Comparison of ENCODE assay signal across 20 cellular contexts in genomic region chr20:387520-387919, GRCh38. TPM values are rescaled to one million over a fixed set of nuclear protein-coding genes. Genes with fewer than 3 reads are reported as not detected.
DNase-seq lines count a peak whose midpoint lies in the region; ATAC-seq, FAIRE-seq and TF ChIP-seq lines count a peak whose summit lies in the region.
"Had no signal": no experiment of that assay in that cellular context is flagged by ENCODE, and none has a peak within 500 bp of the region (broad histone marks: within the 10 kb centered on the region; RNA-seq: fewer than 3 reads in every experiment).

No MANE protein-coding gene starts in this region.

- FAIRE-seq in HepG2 (lab: Jason Lieb, UNC): no peak
- FAIRE-seq in K562 (lab: Jason Lieb, UNC): no peak
- FAIRE-seq: A204.1, D721Med, G401.6, GM12891, GM19239, H1 had no signal

- RAD21 ChIA-PET in HCT116 (lab: Charles Lee; ENCODE audit: low non-redundant PET in 1 of 2, low total read pairs in 2 of 2, uncharacterized antibody in 2 of 2, unreplicated experiment in 2 of 2): no interaction called here

- H3K9me3 ChIP-seq in HepG2 (ENCODE audit: low read length) (no peaks in the 10 kb centered on the region), right lobe of liver (no peaks in the 10 kb centered on the region), HCT116 (ENCODE audit: control insufficient read depth in 1 of 2, insufficient read depth in 1 of 2, low read depth in 1 of 2, low read length in 2 of 2) (no peaks in the 10 kb centered on the region), K562 (replicated peaks; ENCODE audit: control insufficient read depth, insufficient read depth, low read depth, low read length) (no peaks in the 10 kb centered on the region), SJCRH30 (replicated peaks) (no peaks in the 10 kb centered on the region), aorta (ENCODE audit: control insufficient read depth, low read length) (no peaks in the 10 kb centered on the region)

- DNase-seq in HepG2 (ENCODE audit: low spot score) (no peak), right lobe of liver (no peak), HCT116 (ENCODE audit: low read depth, low spot score) (no peak), K562 (ENCODE audit: extremely low read depth in 1 of 4, low spot score in 3 of 4) (no peak), SJCRH30 (no peak), aorta (no peak), retina (no peak)
- DNase-seq: AML-193; CD4-positive, alpha-beta memory T cell; H9; IMR-90; KBM-7 had no signal

- H3K9me1 ChIP-seq in K562 (ENCODE audit: control insufficient read depth, insufficient read depth, low read length): no peaks in the 10 kb centered on the region

- TF ChIP-seq CTCF in HepG2 (CRISPR knock-in tag; IDR thresholded peaks at IDR 0.05) (no peak), right lobe of liver (IDR thresholded peaks at IDR 0.05) (no peak), HCT116 (IDR thresholded peaks at IDR 0.05 in 2 of 3, conservative IDR thresholded peaks at IDR 0.05 in 1 of 3; ENCODE audit: borderline replicate concordance in 1 of 3, insufficient read depth in 1 of 3, low read depth in 2 of 3, low read length in 2 of 3) (no peak), K562 (IDR thresholded peaks at IDR 0.05 in 2 of 3, conservative IDR thresholded peaks at IDR 0.05 in 1 of 3; ENCODE audit: insufficient read depth in 2 of 3, low read depth in 1 of 3, low read length in 3 of 3) (no peak)

- TF ChIP-seq RAD21 in HepG2 (CRISPR knock-in tag; IDR thresholded peaks at IDR 0.05) (no peak), HCT116 (IDR thresholded peaks at IDR 0.05; ENCODE audit: low read depth) (no peak), K562 (CRISPR knock-in tag; conservative IDR thresholded peaks at IDR 0.05 in 1 of 2, IDR thresholded peaks at IDR 0.05 in 1 of 2) (no peak)

- H3K9ac ChIP-seq in HepG2 (ENCODE audit: insufficient read depth, low read depth, low read length): no peak overlapping the region
- H3K9ac ChIP-seq in HCT116 (ENCODE audit: low read length): no peak overlapping the region
- no peak overlapping the region for H3K9ac ChIP-seq in K562 (ENCODE audit: insufficient read depth in 1 of 2, low read depth in 2 of 2, low read length in 2 of 2)

- peaks cover 30% of the 10 kb centered on the region for H4K20me1 ChIP-seq in HepG2 (ENCODE audit: insufficient read depth, low read length)
- no peaks in the 10 kb centered on the region for H4K20me1 ChIP-seq in HCT116 (ENCODE audit: insufficient read depth)
- peaks cover 6% of the 10 kb centered on the region for H4K20me1 ChIP-seq in K562 (replicated peaks; ENCODE audit: control insufficient read depth, insufficient read depth, low read length)

- H3K9me2 ChIP-seq in HCT116 (ENCODE audit: insufficient read depth): no peaks in the 10 kb centered on the region

- no peak for ATAC-seq in HepG2
- no peak for ATAC-seq in right lobe of liver
- no peak for ATAC-seq in HCT116
- ATAC-seq in K562: no peak
- no peak for ATAC-seq in aorta (ENCODE audit: low FRiP score)

- H3K4me3 ChIP-seq in HepG2 (replicated peaks in 1 of 3; ENCODE audit: insufficient read depth in 1 of 3, low read depth in 2 of 3, low read length in 3 of 3): no peak overlapping the region
- no peak overlapping the region for H3K4me3 ChIP-seq in right lobe of liver
- H3K4me3 ChIP-seq in HCT116 (replicated peaks in 1 of 2; ENCODE audit: low read depth in 1 of 2, low read length in 2 of 2): no peak overlapping the region
- H3K4me3 ChIP-seq in K562: no peak overlapping the region
- H3K4me3 ChIP-seq in SJCRH30: no peak overlapping the region
- H3K4me3 ChIP-seq in aorta (ENCODE audit: low read length in 2 of 2): no peak overlapping the region

- H3K4me2 ChIP-seq in HepG2 (ENCODE audit: low read depth, low read length): no peak overlapping the region
- no peak overlapping the region for H3K4me2 ChIP-seq in HCT116 (ENCODE audit: low read length)
- no peak overlapping the region for H3K4me2 ChIP-seq in K562 (ENCODE audit: insufficient read depth, low read length)

- CTCF ChIA-PET in HepG2 (lab: Yijun Ruan, JAX; ENCODE audit: low intra/inter-chr PET ratio, low total read pairs): no interaction called here
- CTCF ChIA-PET in HCT116 (lab: Charles Lee): no interaction called here
- CTCF ChIA-PET in K562 (lab: Yijun Ruan, JAX; ENCODE audit: low intra/inter-chr PET ratio): no interaction called here

- no peaks in the 10 kb centered on the region for H3K27me3 ChIP-seq in HepG2 (ENCODE audit: control insufficient read depth in 1 of 2, insufficient read depth in 2 of 2, low read length in 2 of 2)
- no peaks in the 10 kb centered on the region for H3K27me3 ChIP-seq in right lobe of liver
- H3K27me3 ChIP-seq in HCT116 (ENCODE audit: insufficient read depth, low read length): no peaks in the 10 kb centered on the region
- H3K27me3 ChIP-seq in K562 (ENCODE audit: control insufficient read depth in 2 of 2, insufficient read depth in 2 of 2, low read length in 2 of 2): no peaks in the 10 kb centered on the region
- H3K27me3 ChIP-seq in SJCRH30: no peaks in the 10 kb centered on the region
- H3K27me3 ChIP-seq in aorta (ENCODE audit: control insufficient read depth in 1 of 2, insufficient read depth in 2 of 2, low read length in 1 of 2): no peaks in the 10 kb centered on the region

- TF ChIP-seq EP300 in HepG2 (IDR thresholded peaks at IDR 0.05; ENCODE audit: low read depth in 2 of 2, low read length in 2 of 2) (no peak), HepG2 (CRISPR knock-in tag; IDR thresholded peaks at IDR 0.05; ENCODE audit: borderline replicate concordance) (no peak), K562 (IDR thresholded peaks at IDR 0.05; ENCODE audit: low read length) (no peak)

- peaks cover 74% of the 10 kb centered on the region for H3K79me2 ChIP-seq in HepG2 (ENCODE audit: insufficient read depth, low read length)
- H3K79me2 ChIP-seq in HCT116 (ENCODE audit: insufficient read depth, low read length): peaks cover 36% of the 10 kb centered on the region
- peaks cover 64% of the 10 kb centered on the region for H3K79me2 ChIP-seq in K562 (ENCODE audit: control insufficient read depth, insufficient read depth, low read length)

- H3K27ac ChIP-seq in HepG2 (ENCODE audit: extremely low read length, insufficient read depth, low read length) (peak overlapping the region; percentile 31), right lobe of liver (no peak overlapping the region), HCT116 (ENCODE audit: low read depth, low read length) (no peak overlapping the region), K562 (ENCODE audit: extremely low read depth, low read depth, low read length) (no peak overlapping the region), SJCRH30 (no peak overlapping the region), aorta (ENCODE audit: low read depth in 1 of 2, low read length in 2 of 2) (no peak overlapping the region)
- H3K27ac ChIP-seq: C4-2B, HL-60 had no signal

- intact Hi-C loops in HepG2 (cut with micrococcal nuclease; ENCODE audit: unreplicated experiment) (no loop called here), right lobe of liver (cut with DNase I) (no loop called here), HCT116 (cut with micrococcal nuclease) (no loop called here), K562 (cut with micrococcal nuclease) (no loop called here), aorta (cut with DNase I) (no loop called here)

- POLR2A ChIA-PET in HepG2 (lab: Yijun Ruan, JAX) (interaction anchor here (20.8 to 29.0 kb wide), 3 partner anchors 0 to 25 kb away, joined by 909 to 1587 read pairs (median 909); partner anchors contain the start of genes RBCK1 and TRIB3), HCT116 (lab: Charles Lee) (interaction anchor here (19.7 to 29.0 kb wide), 2 partner anchors 11 to 24 kb away, joined by 639 to 779 read pairs; partner anchors contain the start of gene RBCK1), K562 (lab: Yijun Ruan, JAX) (interaction anchor here (0.6 to 7.6 kb wide), 4 partner anchors 10 to 121 kb away, joined by 3 to 95 read pairs (median 7); no protein-coding TSS in a partner anchor)

- WGBS in HepG2 (ENCODE audit: low lambda C conversion rate): 99% methylated on average over 3 of the region's 3 CpGs
- WGBS in right lobe of liver (ENCODE audit: insufficient coverage, low coverage, low lambda C conversion rate, missing lambda C conversion rate): 85% methylated on average over 3 of the region's 3 CpGs
- WGBS in K562 (ENCODE audit: insufficient coverage, low coverage, missing lambda C conversion rate): 100% methylated on average over 3 of the region's 3 CpGs
- 94 to 96% methylated on average over 3 of the region's 3 CpGs for WGBS in aorta, 2 donors

- no peak overlapping the region for H2AFZ ChIP-seq in HepG2 (ENCODE audit: low read length)
- H2AFZ ChIP-seq in HCT116 (ENCODE audit: low read depth, low read length, poor library complexity, severe bottlenecking): no peak overlapping the region
- H2AFZ ChIP-seq in K562 (ENCODE audit: low read depth, low read length): no peak overlapping the region

- TF ChIP-seq POLR2A in HepG2 (IDR thresholded peaks at IDR 0.05; ENCODE audit: insufficient read depth in 1 of 2, low read depth in 2 of 2, low read length in 2 of 2) (peak in 1 of 2 experiments; percentile 1; a peak in 2 of 4 replicates), right lobe of liver (IDR thresholded peaks at IDR 0.05) (no peak), HCT116 (IDR thresholded peaks at IDR 0.05; ENCODE audit: borderline replicate concordance, extremely low read depth, insufficient read depth, insufficient read length) (no peak), K562 (conservative IDR thresholded peaks at IDR 0.05) (no peak)

- H3K36me3 ChIP-seq in HepG2 (replicated peaks in 1 of 2; ENCODE audit: control insufficient read depth in 1 of 2, insufficient read depth in 2 of 2, low read length in 2 of 2) (peaks cover 40 to 91% of the 10 kb centered on the region in 2 experiments), right lobe of liver (peaks cover 0 to 31% (median 16%) of the 10 kb centered on the region in 4 donors), HCT116 (ENCODE audit: control insufficient read depth in 1 of 2, insufficient read depth in 2 of 2, low read length in 2 of 2) (peaks cover 8 to 36% of the 10 kb centered on the region in 2 experiments), K562 (ENCODE audit: control insufficient read depth, insufficient read depth, low read length) (peaks cover 85% of the 10 kb centered on the region), SJCRH30 (0 out of 2 replicates have a peak, but pooled peaks cover 2% of the 10 kb centered on the region), aorta (ENCODE audit: control insufficient read depth in 1 of 2, insufficient read depth in 2 of 2, low read length in 1 of 2) (no peaks in the 10 kb centered on the region)

- BruUV-seq in HepG2 (replicated peaks; lab: Mats Ljungman, UMichigan): no TSS peak
- BruUV-seq in HCT116 (replicated peaks; lab: Mats Ljungman, UMichigan): no TSS peak
- no TSS peak for BruUV-seq in K562 (replicated peaks; lab: Mats Ljungman, UMichigan)

- peaks cover 71% of the 10 kb centered on the region for H3K4me1 ChIP-seq in HepG2 (ENCODE audit: insufficient read depth, low read length)
- H3K4me1 ChIP-seq in right lobe of liver: peaks cover 0 to 37% (median 16%) of the 10 kb centered on the region in 4 donors
- H3K4me1 ChIP-seq in HCT116 (ENCODE audit: control insufficient read depth in 1 of 2, insufficient read depth in 2 of 2, low read length in 2 of 2): peaks cover 5 to 6% of the 10 kb centered on the region in 2 experiments
- peaks cover 8 to 14% of the 10 kb centered on the region in 2 experiments; a peak in 4 of 5 replicates for H3K4me1 ChIP-seq in K562 (replicated peaks in 1 of 2; ENCODE audit: control insufficient read depth in 2 of 2, insufficient read depth in 2 of 2, low read length in 2 of 2)
- no peaks in the 10 kb centered on the region for H3K4me1 ChIP-seq in SJCRH30
- H3K4me1 ChIP-seq in aorta (ENCODE audit: control insufficient read depth in 1 of 2, insufficient read depth in 2 of 2, low read length in 2 of 2): no peaks in the 10 kb centered on the region

- in situ Hi-C loops in HepG2 (cut with HindIII; ENCODE audit: extremely low pct_ligation_motif_present, low pct_unique_long_range_greater_than_20kb): no loop called here
- in situ Hi-C loops in K562 (cut with MboI): no loop called here

RNA-seq across cellular contexts. Expression of gene TRIB3, which starts 7.0 kb away (rescaled TPM):
- total RNA-seq in HepG2 (2016; rRNA removed; fragmentation: Illumina TruSeq; extraction: Trizol): 106 and 115 TPM in 2 replicates
- 40.1 and 45.0 TPM in 2 replicates for total RNA-seq in HepG2 (2016; cell fraction: cytosol; rRNA removed; fragmentation: Illumina TruSeq; extraction: Trizol; ENCODE audit: low read depth)
- 106 and 115 TPM in 2 replicates for total RNA-seq in HepG2 (2016; cell fraction: insoluble cytoplasmic fraction; rRNA removed; fragmentation: Illumina TruSeq; extraction: Trizol)
- 107 and 130 TPM in 2 replicates for total RNA-seq in HepG2 (2016; cell fraction: membrane; rRNA removed; fragmentation: Illumina TruSeq; extraction: Trizol)
- total RNA-seq in HepG2 (2016; cell fraction: nucleus; rRNA removed; fragmentation: Illumina TruSeq; extraction: Trizol): 47.6 and 54.9 TPM in 2 replicates
- polyA plus RNA-seq in HepG2 (2011; rRNA removed): 150 and 241 TPM in 2 replicates
- 165 and 177 TPM in 2 replicates for polyA plus RNA-seq in HepG2 (2011; cell fraction: cytosol; rRNA removed)
- polyA plus RNA-seq in HepG2 (2011; cell fraction: nucleus; rRNA removed): 122 and 148 TPM in 2 replicates
- polyA plus RNA-seq in HepG2 (2012): 78.0 and 193 TPM in 2 replicates
- 33.6 and 42.0 TPM in 2 replicates for polyA plus RNA-seq in HepG2 (2016; cell fraction: cytosol; fragmentation: Illumina TruSeq; extraction: Trizol; ENCODE audit: low read depth)
- polyA plus RNA-seq in HepG2 (2016; cell fraction: insoluble cytoplasmic fraction; fragmentation: Illumina TruSeq; extraction: Trizol; ENCODE audit: low read depth): 99.1 and 105 TPM in 2 replicates
- polyA plus RNA-seq in HepG2 (2016; cell fraction: membrane; fragmentation: Illumina TruSeq; extraction: Trizol; ENCODE audit: low read depth): 76.6 and 88.5 TPM in 2 replicates
- 77.9 and 79.0 TPM in 2 replicates for polyA plus RNA-seq in HepG2 (2016; cell fraction: nucleus; fragmentation: Illumina TruSeq; extraction: Trizol; ENCODE audit: insufficient read depth, low read depth)
- 66.9 and 301 TPM in 2 replicates for polyA minus RNA-seq in HepG2 (2011; rRNA and poly(A)+ RNA removed; ENCODE audit: low replicate concordance)
- 115 and 151 TPM in 2 replicates for polyA minus RNA-seq in HepG2 (2011; cell fraction: cytosol; rRNA and poly(A)+ RNA removed)
- 35.9 and 65.3 TPM in 2 replicates for polyA minus RNA-seq in HepG2 (2011; cell fraction: nucleus; rRNA and poly(A)+ RNA removed)
- total RNA-seq in right lobe of liver: 100 to 1,000 TPM in 2 of 6 experiments, 10 to 100 TPM in 4; 15.1 to 139 (median 34.1) TPM
- total RNA-seq in HCT116 (2021; ENCODE audit: unreplicated experiment): 113 TPM
- 184 and 189 TPM in 2 replicates for polyA plus RNA-seq in HCT116 (2012)
- total RNA-seq in K562 (2011; cell fraction: chromatin; rRNA removed; ENCODE audit: low replicate concordance): 20.3 and 47.6 TPM in 2 replicates
- 45.7 and 51.3 TPM in 2 replicates for total RNA-seq in K562 (2011; cell fraction: nucleolus; rRNA removed)
- 38.2 and 39.5 TPM in 2 replicates for total RNA-seq in K562 (2011; cell fraction: nucleoplasm; rRNA removed)
- total RNA-seq in K562 (2014; rRNA removed): 113 and 114 TPM in 2 replicates
- total RNA-seq in K562 (2014; rRNA removed; fragmentation: Illumina TruSeq; extraction: Trizol): 43.5 and 47.4 TPM in 2 replicates
- 22.1 and 23.0 TPM in 2 replicates for total RNA-seq in K562 (2015; rRNA removed; fragmentation: Illumina TruSeq; extraction: Trizol)
- 102 and 110 TPM in 2 replicates for total RNA-seq in K562 (2021)
- polyA plus RNA-seq in K562 (2011; rRNA removed): 44.4 and 114 TPM in 2 replicates
- polyA plus RNA-seq in K562 (2011; cell fraction: cytosol; rRNA removed): 105 and 109 TPM in 2 replicates
- 42.6 and 66.5 TPM in 2 replicates for polyA plus RNA-seq in K562 (2011; cell fraction: nucleus; rRNA removed)
- 40.1 and 401 TPM in 2 replicates for polyA plus RNA-seq in K562 (2012)
- polyA plus RNA-seq in K562 (2014; fragmentation: Illumina TruSeq; extraction: Trizol): 55.3 and 78.6 TPM in 2 replicates
- polyA plus RNA-seq in K562 (2014; fragmentation: Nextera tagmentation; extraction: Ambion mirVana): 10 to 100 TPM; 12.1 to 14.9 TPM
- 78.8 and 80.6 TPM in 2 replicates for polyA plus RNA-seq in K562 (2014; rRNA removed)
- polyA minus RNA-seq in K562 (2011; rRNA and poly(A)+ RNA removed): 33.3 and 53.8 TPM in 2 replicates
- polyA minus RNA-seq in K562 (2011; cell fraction: cytosol; rRNA and poly(A)+ RNA removed): 37.2 and 88.9 TPM in 2 replicates
- polyA minus RNA-seq in K562 (2011; cell fraction: nucleus; rRNA and poly(A)+ RNA removed): 9.7 and 26.4 TPM in 2 replicates
- total RNA-seq in SJCRH30 (2014; rRNA removed; shearing (Covaris generic)): 11.3 and 12.4 TPM in 2 replicates
- total RNA-seq in aorta: 1 to 10 TPM; 2.9 to 3.7 TPM
- polyA plus RNA-seq in aorta: 1 to 10 TPM; 2.0 to 3.1 TPM

RNA-seq across cellular contexts. Expression of gene RBCK1, which starts 20.6 kb away (rescaled TPM):
- total RNA-seq in HepG2 (2016; rRNA removed; fragmentation: Illumina TruSeq; extraction: Trizol) (121 and 149 TPM in 2 replicates), right lobe of liver (100 to 1,000 TPM in 2 of 6 experiments, 10 to 100 TPM in 4; 63.1 to 113 (median 85.6) TPM), HCT116 (2021; ENCODE audit: unreplicated experiment) (180 TPM), K562 (2014; rRNA removed) (46.1 and 58.1 TPM in 2 replicates), K562 (2014; rRNA removed; fragmentation: Illumina TruSeq; extraction: Trizol) (18.4 and 22.1 TPM in 2 replicates), K562 (2015; rRNA removed; fragmentation: Illumina TruSeq; extraction: Trizol) (18.0 and 19.3 TPM in 2 replicates), K562 (2021) (51.7 and 54.2 TPM in 2 replicates), aorta (10 to 100 TPM; 52.8 to 70.0 TPM)
- total RNA-seq in HepG2 (2016; cell fraction: cytosol; rRNA removed; fragmentation: Illumina TruSeq; extraction: Trizol; ENCODE audit: low read depth): 176 and 212 TPM in 2 replicates
- 110 and 147 TPM in 2 replicates for total RNA-seq in HepG2 (2016; cell fraction: insoluble cytoplasmic fraction; rRNA removed; fragmentation: Illumina TruSeq; extraction: Trizol)
- total RNA-seq in HepG2 (2016; cell fraction: membrane; rRNA removed; fragmentation: Illumina TruSeq; extraction: Trizol): 217 and 241 TPM in 2 replicates
- total RNA-seq in HepG2 (2016; cell fraction: nucleus; rRNA removed; fragmentation: Illumina TruSeq; extraction: Trizol): 83.9 and 95.5 TPM in 2 replicates
- polyA plus RNA-seq in HepG2 (2011; rRNA removed) (215 and 270 TPM in 2 replicates), K562 (2011; rRNA removed) (37.6 and 58.2 TPM in 2 replicates), K562 (2014; fragmentation: Illumina TruSeq; extraction: Trizol) (26.5 and 37.1 TPM in 2 replicates), K562 (2014; fragmentation: Nextera tagmentation; extraction: Ambion mirVana) (1 to 10 TPM; 5.9 to 8.3 TPM), K562 (2014; rRNA removed) (52.7 and 59.3 TPM in 2 replicates), aorta (100 to 1,000 TPM in 1 of 2 donors, 10 to 100 TPM in 1; 64.1 to 118 TPM)
- 171 and 196 TPM in 2 replicates for polyA plus RNA-seq in HepG2 (2011; cell fraction: cytosol; rRNA removed)
- 558 and 618 TPM in 2 replicates for polyA plus RNA-seq in HepG2 (2011; cell fraction: nucleus; rRNA removed)
- polyA plus RNA-seq in HepG2 (2012): 207 and 311 TPM in 2 replicates
- polyA plus RNA-seq in HepG2 (2016; cell fraction: cytosol; fragmentation: Illumina TruSeq; extraction: Trizol; ENCODE audit: low read depth): 291 and 331 TPM in 2 replicates
- 144 and 159 TPM in 2 replicates for polyA plus RNA-seq in HepG2 (2016; cell fraction: insoluble cytoplasmic fraction; fragmentation: Illumina TruSeq; extraction: Trizol; ENCODE audit: low read depth)
- 277 and 299 TPM in 2 replicates for polyA plus RNA-seq in HepG2 (2016; cell fraction: membrane; fragmentation: Illumina TruSeq; extraction: Trizol; ENCODE audit: low read depth)
- polyA plus RNA-seq in HepG2 (2016; cell fraction: nucleus; fragmentation: Illumina TruSeq; extraction: Trizol; ENCODE audit: insufficient read depth, low read depth): 357 and 365 TPM in 2 replicates
- polyA minus RNA-seq in HepG2 (2011; rRNA and poly(A)+ RNA removed; ENCODE audit: low replicate concordance): 36.5 and 119 TPM in 2 replicates
- polyA minus RNA-seq in HepG2 (2011; cell fraction: cytosol; rRNA and poly(A)+ RNA removed): 65.9 and 88.8 TPM in 2 replicates
- polyA minus RNA-seq in HepG2 (2011; cell fraction: nucleus; rRNA and poly(A)+ RNA removed): 102 and 144 TPM in 2 replicates
- polyA plus RNA-seq in HCT116 (2012): 404 and 522 TPM in 2 replicates
- 91.7 and 117 TPM in 2 replicates for total RNA-seq in K562 (2011; cell fraction: chromatin; rRNA removed; ENCODE audit: low replicate concordance)
- total RNA-seq in K562 (2011; cell fraction: nucleolus; rRNA removed): 53.4 and 61.7 TPM in 2 replicates
- total RNA-seq in K562 (2011; cell fraction: nucleoplasm; rRNA removed): 62.0 and 75.0 TPM in 2 replicates
- polyA plus RNA-seq in K562 (2011; cell fraction: cytosol; rRNA removed): 41.1 and 50.2 TPM in 2 replicates
- polyA plus RNA-seq in K562 (2011; cell fraction: nucleus; rRNA removed): 71.7 and 92.4 TPM in 2 replicates
- 38.5 and 194 TPM in 2 replicates for polyA plus RNA-seq in K562 (2012)
- 16.0 and 22.1 TPM in 2 replicates for polyA minus RNA-seq in K562 (2011; rRNA and poly(A)+ RNA removed)
- polyA minus RNA-seq in K562 (2011; cell fraction: cytosol; rRNA and poly(A)+ RNA removed): 16.1 and 28.0 TPM in 2 replicates
- 15.3 and 29.2 TPM in 2 replicates for polyA minus RNA-seq in K562 (2011; cell fraction: nucleus; rRNA and poly(A)+ RNA removed)
- total RNA-seq in SJCRH30 (2014; rRNA removed; shearing (Covaris generic)): 26.1 and 28.5 TPM in 2 replicates

RNA-seq across cellular contexts. Expression of gene NRSN2, which starts 40.6 kb away (rescaled TPM):
- total RNA-seq in HepG2 (2016; rRNA removed; fragmentation: Illumina TruSeq; extraction: Trizol) (28.4 and 32.3 TPM in 2 replicates), right lobe of liver (1 to 10 TPM; 1.3 to 4.1 (median 1.9) TPM), HCT116 (2021; ENCODE audit: unreplicated experiment) (1.9 TPM), K562 (2014; rRNA removed) (11.1 and 21.5 TPM in 2 replicates), K562 (2014; rRNA removed; fragmentation: Illumina TruSeq; extraction: Trizol) (6.7 and 7.5 TPM in 2 replicates), K562 (2015; rRNA removed; fragmentation: Illumina TruSeq; extraction: Trizol) (7.8 and 9.6 TPM in 2 replicates), K562 (2021) (26.7 and 28.5 TPM in 2 replicates), aorta (10 to 100 TPM; 31.0 to 38.0 TPM)
- 13.5 and 19.5 TPM in 2 replicates for total RNA-seq in HepG2 (2016; cell fraction: cytosol; rRNA removed; fragmentation: Illumina TruSeq; extraction: Trizol; ENCODE audit: low read depth)
- total RNA-seq in HepG2 (2016; cell fraction: insoluble cytoplasmic fraction; rRNA removed; fragmentation: Illumina TruSeq; extraction: Trizol): 26.0 and 33.1 TPM in 2 replicates
- total RNA-seq in HepG2 (2016; cell fraction: membrane; rRNA removed; fragmentation: Illumina TruSeq; extraction: Trizol): 30.9 and 37.0 TPM in 2 replicates
- total RNA-seq in HepG2 (2016; cell fraction: nucleus; rRNA removed; fragmentation: Illumina TruSeq; extraction: Trizol): 18.0 and 19.9 TPM in 2 replicates
- polyA plus RNA-seq in HepG2 (2011; rRNA removed) (49.4 and 63.3 TPM in 2 replicates), K562 (2011; rRNA removed) (13.1 and 37.5 TPM in 2 replicates), K562 (2014; fragmentation: Illumina TruSeq; extraction: Trizol) (24.3 and 24.7 TPM in 2 replicates), K562 (2014; fragmentation: Nextera tagmentation; extraction: Ambion mirVana) (1 to 10 TPM; 7.9 to 8.3 TPM), K562 (2014; rRNA removed) (24.8 and 29.7 TPM in 2 replicates), aorta (10 to 100 TPM; 12.0 to 40.6 TPM)
- 69.4 and 90.4 TPM in 2 replicates for polyA plus RNA-seq in HepG2 (2011; cell fraction: cytosol; rRNA removed)
- polyA plus RNA-seq in HepG2 (2011; cell fraction: nucleus; rRNA removed): 68.6 and 73.2 TPM in 2 replicates
- polyA plus RNA-seq in HepG2 (2012): 32.8 and 45.8 TPM in 2 replicates
- 30.7 and 34.2 TPM in 2 replicates for polyA plus RNA-seq in HepG2 (2016; cell fraction: cytosol; fragmentation: Illumina TruSeq; extraction: Trizol; ENCODE audit: low read depth)
- polyA plus RNA-seq in HepG2 (2016; cell fraction: insoluble cytoplasmic fraction; fragmentation: Illumina TruSeq; extraction: Trizol; ENCODE audit: low read depth): 54.0 and 55.2 TPM in 2 replicates
- 61.7 and 66.8 TPM in 2 replicates for polyA plus RNA-seq in HepG2 (2016; cell fraction: membrane; fragmentation: Illumina TruSeq; extraction: Trizol; ENCODE audit: low read depth)
- polyA plus RNA-seq in HepG2 (2016; cell fraction: nucleus; fragmentation: Illumina TruSeq; extraction: Trizol; ENCODE audit: insufficient read depth, low read depth): 79.0 and 79.1 TPM in 2 replicates
- 1.6 and 52.5 TPM in 2 replicates for polyA minus RNA-seq in HepG2 (2011; rRNA and poly(A)+ RNA removed; ENCODE audit: low replicate concordance)
- polyA minus RNA-seq in HepG2 (2011; cell fraction: cytosol; rRNA and poly(A)+ RNA removed): 32.5 and 33.1 TPM in 2 replicates
- 10.7 and 15.0 TPM in 2 replicates for polyA minus RNA-seq in HepG2 (2011; cell fraction: nucleus; rRNA and poly(A)+ RNA removed)
- 2.0 and 2.5 TPM in 2 replicates for polyA plus RNA-seq in HCT116 (2012)
- total RNA-seq in K562 (2011; cell fraction: chromatin; rRNA removed; ENCODE audit: low replicate concordance): 9.8 and 24.5 TPM in 2 replicates
- total RNA-seq in K562 (2011; cell fraction: nucleolus; rRNA removed): 24.9 and 37.9 TPM in 2 replicates
- total RNA-seq in K562 (2011; cell fraction: nucleoplasm; rRNA removed): 34.2 and 46.5 TPM in 2 replicates
- polyA plus RNA-seq in K562 (2011; cell fraction: cytosol; rRNA removed): 54.0 and 57.8 TPM in 2 replicates
- 24.4 and 24.6 TPM in 2 replicates for polyA plus RNA-seq in K562 (2011; cell fraction: nucleus; rRNA removed)
- 21.9 and 37.5 TPM in 2 replicates for polyA plus RNA-seq in K562 (2012)
- polyA minus RNA-seq in K562 (2011; rRNA and poly(A)+ RNA removed): 8.2 and 13.0 TPM in 2 replicates
- 14.1 and 27.3 TPM in 2 replicates for polyA minus RNA-seq in K562 (2011; cell fraction: cytosol; rRNA and poly(A)+ RNA removed)
- polyA minus RNA-seq in K562 (2011; cell fraction: nucleus; rRNA and poly(A)+ RNA removed): 5.0 and 5.7 TPM in 2 replicates
- 13.2 and 14.9 TPM in 2 replicates for total RNA-seq in SJCRH30 (2014; rRNA removed; shearing (Covaris generic))

Comparison
In these comparisons a context has a peak if more than half of its experiments do, and no peak if none do; other contexts are left out.
1. Of the 241 proteins assayed by ChIP-seq in both HepG2 and K562: peak only in HepG2: GMEB1, KDM1A, POLR2AphosphoS5, RBFOX2 and ZNF12; only in K562: none; in both: none; in neither: 235; mixed calls (peak in some experiments, not most) for 1.